Comparison of ENCODE assay signal across 1 cellular context in the genomic region with DNA sequence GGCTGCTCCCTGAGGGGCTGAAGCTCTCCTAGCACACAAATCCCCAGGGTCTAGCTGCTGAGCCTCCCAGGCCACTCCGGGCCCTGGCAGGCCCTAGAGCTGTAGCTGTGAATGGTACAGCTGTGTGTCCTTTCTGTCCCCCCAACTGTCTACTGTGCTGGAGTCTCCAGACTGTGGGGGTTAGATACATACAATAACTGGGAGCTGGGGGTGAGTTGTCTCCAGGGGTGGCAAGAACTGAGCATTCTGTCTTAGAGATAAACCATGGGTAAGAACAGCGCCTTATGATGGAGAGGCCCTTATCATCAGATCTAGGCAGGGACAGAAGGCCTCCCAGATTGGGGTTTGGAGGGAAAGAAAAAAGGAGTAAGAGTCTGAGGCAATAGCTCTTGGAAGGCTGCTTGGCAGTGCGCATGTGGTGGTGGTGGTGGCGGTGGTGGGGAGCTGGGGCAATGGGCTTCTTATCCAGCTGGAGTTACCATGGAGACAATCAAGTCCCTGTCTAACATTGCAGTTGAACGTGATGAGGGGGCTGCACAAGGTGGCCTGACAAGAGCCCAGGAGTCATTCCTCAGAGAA.
TF ChIP-seq lines count a peak whose summit lies in the region.

No MANE protein-coding gene starts in this region.

TF ChIP-seq in WTC11, 78 proteins besides CTCF, POLR2A, EP300 and RAD21 (continued from another document):
- TF ChIP-seq TCF7 (CRISPR knock-in tag; IDR thresholded peaks at IDR 0.05; ENCODE audit: low read depth) (no peak), ESRRA (CRISPR knock-in tag; IDR thresholded peaks at IDR 0.05; ENCODE audit: borderline replicate concordance) (no peak), HMGA2 (CRISPR knock-in tag; IDR thresholded peaks at IDR 0.05) (no peak), SOX15 (CRISPR knock-in tag; IDR thresholded peaks at IDR 0.05) (no peak), RORB (CRISPR knock-in tag; IDR thresholded peaks at IDR 0.05) (no peak), TEAD4 (CRISPR knock-in tag; IDR thresholded peaks at IDR 0.05) (no peak), FOXK1 (CRISPR knock-in tag; IDR thresholded peaks at IDR 0.05) (no peak), ZNF138 (CRISPR knock-in tag; conservative IDR thresholded peaks at IDR 0.05) (no peak), JAZF1 (CRISPR knock-in tag; IDR thresholded peaks at IDR 0.05) (no peak)
- TF ChIP-seq, protein P1, sequence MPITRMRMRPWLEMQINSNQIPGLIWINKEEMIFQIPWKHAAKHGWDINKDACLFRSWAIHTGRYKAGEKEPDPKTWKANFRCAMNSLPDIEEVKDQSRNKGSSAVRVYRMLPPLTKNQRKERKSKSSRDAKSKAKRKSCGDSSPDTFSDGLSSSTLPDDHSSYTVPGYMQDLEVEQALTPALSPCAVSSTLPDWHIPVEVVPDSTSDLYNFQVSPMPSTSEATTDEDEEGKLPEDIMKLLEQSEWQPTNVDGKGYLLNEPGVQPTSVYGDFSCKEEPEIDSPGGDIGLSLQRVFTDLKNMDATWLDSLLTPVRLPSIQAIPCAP (CRISPR knock-in tag; IDR thresholded peaks at IDR 0.05), result no peak
- TF ChIP-seq, protein P2, sequence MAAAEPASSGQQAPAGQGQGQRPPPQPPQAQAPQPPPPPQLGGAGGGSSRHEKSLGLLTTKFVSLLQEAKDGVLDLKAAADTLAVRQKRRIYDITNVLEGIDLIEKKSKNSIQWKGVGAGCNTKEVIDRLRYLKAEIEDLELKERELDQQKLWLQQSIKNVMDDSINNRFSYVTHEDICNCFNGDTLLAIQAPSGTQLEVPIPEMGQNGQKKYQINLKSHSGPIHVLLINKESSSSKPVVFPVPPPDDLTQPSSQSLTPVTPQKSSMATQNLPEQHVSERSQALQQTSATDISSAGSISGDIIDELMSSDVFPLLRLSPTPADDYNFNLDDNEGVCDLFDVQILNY (CRISPR knock-in tag; IDR thresholded peaks at IDR 0.05), result no peak
- TF ChIP-seq, protein P3, sequence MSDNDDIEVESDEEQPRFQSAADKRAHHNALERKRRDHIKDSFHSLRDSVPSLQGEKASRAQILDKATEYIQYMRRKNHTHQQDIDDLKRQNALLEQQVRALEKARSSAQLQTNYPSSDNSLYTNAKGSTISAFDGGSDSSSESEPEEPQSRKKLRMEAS (CRISPR knock-in tag; IDR thresholded peaks at IDR 0.05), result no peak
- TF ChIP-seq, protein P4, sequence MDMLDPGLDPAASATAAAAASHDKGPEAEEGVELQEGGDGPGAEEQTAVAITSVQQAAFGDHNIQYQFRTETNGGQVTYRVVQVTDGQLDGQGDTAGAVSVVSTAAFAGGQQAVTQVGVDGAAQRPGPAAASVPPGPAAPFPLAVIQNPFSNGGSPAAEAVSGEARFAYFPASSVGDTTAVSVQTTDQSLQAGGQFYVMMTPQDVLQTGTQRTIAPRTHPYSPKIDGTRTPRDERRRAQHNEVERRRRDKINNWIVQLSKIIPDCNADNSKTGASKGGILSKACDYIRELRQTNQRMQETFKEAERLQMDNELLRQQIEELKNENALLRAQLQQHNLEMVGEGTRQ (CRISPR knock-in tag; IDR thresholded peaks at IDR 0.05), result no peak
TF ChIP-seq in WTC11: peak in this region for 0.
